ENCODE assay signal across 1 cellular context in the genomic region with DNA sequence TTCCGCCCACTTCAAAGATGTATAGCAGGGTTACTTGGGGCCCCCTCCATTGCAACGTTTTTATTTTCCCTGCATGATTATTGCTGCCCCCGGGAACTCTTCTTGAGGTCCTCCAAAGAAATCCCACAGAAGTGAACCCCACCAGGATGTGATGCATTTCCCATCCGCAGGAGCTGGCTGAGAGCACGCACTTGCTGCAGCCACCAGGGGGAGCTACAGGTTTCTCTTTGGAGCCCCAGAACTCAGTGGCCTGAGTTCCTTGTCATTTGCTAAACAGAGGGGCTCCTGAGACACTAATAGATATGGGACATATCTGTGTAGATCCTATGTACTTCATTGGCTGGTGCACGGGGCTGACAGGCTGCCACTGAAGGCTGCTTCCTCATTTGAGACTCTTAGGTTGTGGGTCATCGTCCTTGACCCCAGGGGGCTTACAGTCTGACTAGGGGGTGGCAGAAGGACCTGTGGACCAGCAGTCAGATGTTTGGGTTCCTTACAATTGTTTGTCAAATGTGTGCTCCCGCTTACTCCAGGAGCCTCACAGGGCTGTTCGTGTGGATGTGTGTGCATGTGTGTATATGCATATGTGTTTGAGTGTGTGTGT.
A peak's percentile ranks its signal among the peaks of the same experiment; 100 is the strongest.
TF ChIP-seq lines count a peak whose summit lies in the region.

No MANE protein-coding gene starts in this region.

TF ChIP-seq in HepG2, 621 proteins besides CTCF, POLR2A, EP300 and RAD21 (continued from another document):
- TF ChIP-seq SMAD3 (CRISPR knock-in tag; IDR thresholded peaks at IDR 0.05) (0 out of 2 replicates have a peak, but pooled peaks have one; percentile 16), ZSCAN29 (CRISPR knock-in tag; conservative IDR thresholded peaks at IDR 0.05) (no peak), SMC3 (IDR thresholded peaks at IDR 0.05; ENCODE audit: low read length) (peak; percentile 97)
- TF ChIP-seq, protein P1, sequence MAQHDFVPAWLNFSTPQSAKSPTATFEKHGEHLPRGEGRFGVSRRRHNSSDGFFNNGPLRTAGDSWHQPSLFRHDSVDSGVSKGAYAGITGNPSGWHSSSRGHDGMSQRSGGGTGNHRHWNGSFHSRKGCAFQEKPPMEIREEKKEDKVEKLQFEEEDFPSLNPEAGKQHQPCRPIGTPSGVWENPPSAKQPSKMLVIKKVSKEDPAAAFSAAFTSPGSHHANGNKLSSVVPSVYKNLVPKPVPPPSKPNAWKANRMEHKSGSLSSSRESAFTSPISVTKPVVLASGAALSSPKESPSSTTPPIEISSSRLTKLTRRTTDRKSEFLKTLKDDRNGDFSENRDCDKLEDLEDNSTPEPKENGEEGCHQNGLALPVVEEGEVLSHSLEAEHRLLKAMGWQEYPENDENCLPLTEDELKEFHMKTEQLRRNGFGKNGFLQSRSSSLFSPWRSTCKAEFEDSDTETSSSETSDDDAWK (CRISPR knock-in tag; IDR thresholded peaks at IDR 0.05): no peak
